In the genomic region with DNA sequence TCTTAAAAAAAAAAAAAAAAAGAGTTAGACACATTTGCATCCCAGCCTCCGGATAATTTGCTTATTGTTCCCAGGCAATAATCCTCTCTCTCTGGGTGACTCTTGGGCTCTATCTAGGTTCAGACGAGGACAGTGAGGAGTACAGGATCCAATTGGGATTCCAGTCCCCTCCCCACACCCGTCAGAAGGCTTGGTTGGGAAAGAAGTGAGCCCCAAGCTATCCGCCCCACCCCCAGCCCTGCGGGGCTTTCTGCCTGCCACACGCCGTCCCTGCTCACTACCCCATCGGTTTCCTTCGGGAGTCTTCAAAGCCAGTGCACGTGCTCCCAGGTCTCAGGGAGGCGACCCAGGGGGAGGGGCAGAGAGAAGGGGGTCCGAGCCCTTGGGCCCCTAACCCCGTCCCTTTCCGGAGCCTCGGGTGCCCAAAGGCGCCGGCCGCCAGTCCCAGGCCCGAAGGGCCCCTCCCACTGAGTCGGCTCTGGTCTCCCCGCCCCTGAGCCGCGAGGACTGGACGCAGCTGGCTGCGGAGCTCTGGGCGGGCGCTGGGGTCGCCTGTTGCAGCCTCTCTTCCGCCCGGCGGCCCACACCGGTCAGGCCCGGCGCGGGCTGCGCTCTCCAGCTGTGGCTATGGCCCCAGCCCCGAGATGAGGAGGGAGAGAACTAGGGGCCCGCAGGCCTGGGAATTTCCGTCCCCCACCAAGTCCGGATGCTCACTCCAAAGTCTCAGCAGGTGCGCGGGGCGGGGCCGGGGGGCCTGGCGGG, we compare ENCODE assay signal across 1 cellular context.
TF ChIP-seq lines count a peak whose summit lies in the region.

No MANE protein-coding gene starts in this region.

TF ChIP-seq in K562, 482 proteins besides CTCF, POLR2A, EP300 and RAD21 (continued from another document and continues in another):
- TF ChIP-seq KAT7 (CRISPR knock-in tag; IDR thresholded peaks at IDR 0.05; ENCODE audit: borderline replicate concordance) (peak; percentile 39; the same call in 1 of the 2 replicates), DACH1 (IDR thresholded peaks at IDR 0.05; ENCODE audit: partially characterized antibody) (peak; percentile 46), ZNF717 (CRISPR knock-in tag; IDR thresholded peaks at IDR 0.05) (no peak), MTA1 (IDR thresholded peaks at IDR 0.05; ENCODE audit: borderline replicate concordance) (no peak), PCBP1 (IDR thresholded peaks at IDR 0.05; ENCODE audit: low read depth, low read length, poor library complexity, severe bottlenecking) (peak; percentile 93), HDAC1 (IDR thresholded peaks at IDR 0.05) (peak in 1 of 2 experiments; percentile 61; a peak in 2 of 4 replicates), TAF1 (IDR thresholded peaks at IDR 0.05; ENCODE audit: control insufficient read depth, extremely low read depth, insufficient read depth, low read length, severe bottlenecking) (peak; percentile 48), TRIM24 (IDR thresholded peaks at IDR 0.05) (peak in 1 of 2 experiments; percentile 62; a peak in 1 of 4 replicates), BHLHE40 (IDR thresholded peaks at IDR 0.05; ENCODE audit: low read length) (0 out of 2 replicates have a peak, but pooled peaks have one; percentile 2), MYC (IDR thresholded peaks at IDR 0.05; ENCODE audit: low read depth, low read length) (peak; percentile 51), MYC (CRISPR knock-in tag; IDR thresholded peaks at IDR 0.05; ENCODE audit: borderline replicate concordance, low read depth) (peak; percentile 62; the same call in 1 of the 2 replicates), BCL6 (CRISPR knock-in tag; IDR thresholded peaks at IDR 0.05) (no peak), LEF1 (IDR thresholded peaks at IDR 0.05) (peak; percentile 66; the same call in 1 of the 2 replicates), PYGO2 (tag; IDR thresholded peaks at IDR 0.05) (no peak), CCNT2 (IDR thresholded peaks at IDR 0.05; ENCODE audit: borderline replicate concordance, extremely low read depth, insufficient read length, low read depth, low read length) (peak; percentile 91), CHD4 (IDR thresholded peaks at IDR 0.05; ENCODE audit: insufficient read depth, insufficient replicate concordance, low read depth, low read length, poor library complexity, severe bottlenecking) (no peak), GATA2 (CRISPR knock-in tag; IDR thresholded peaks at IDR 0.05) (no peak), XRCC5 (IDR thresholded peaks at IDR 0.05; ENCODE audit: low read depth, low read length) (peak; percentile 78; the same call in 1 of the 2 replicates), FIP1L1 (IDR thresholded peaks at IDR 0.05; ENCODE audit: low read depth, low read length, poor library complexity, severe bottlenecking) (peak; percentile 58), EGR1 (conservative IDR thresholded peaks at IDR 0.05) (no peak), POLR2AphosphoS2 (IDR thresholded peaks at IDR 0.05; ENCODE audit: low read length) (no peak), POLR2G (IDR thresholded peaks at IDR 0.05; ENCODE audit: low read depth, low read length) (peak; percentile 95), HSF4 (CRISPR knock-in tag; IDR thresholded peaks at IDR 0.05; ENCODE audit: borderline replicate concordance) (no peak), RB1 (IDR thresholded peaks at IDR 0.05; ENCODE audit: low read depth) (peak; percentile 74; the same call in 1 of the 2 replicates), ZNF263 (CRISPR knock-in tag; IDR thresholded peaks at IDR 0.05; ENCODE audit: borderline replicate concordance) (peak; percentile 28; the same call in 1 of the 2 replicates), PHF21A (IDR thresholded peaks at IDR 0.05; ENCODE audit: borderline replicate concordance, low read depth) (peak; percentile 61; the same call in 1 of the 2 replicates), NCOA1 (IDR thresholded peaks at IDR 0.05; ENCODE audit: low read depth) (peak; percentile 25; the same call in 1 of the 2 replicates), ZNF696 (CRISPR knock-in tag; conservative IDR thresholded peaks at IDR 0.05) (no peak), CBFA2T3 (IDR thresholded peaks at IDR 0.05) (peak; percentile 43; the same call in 1 of the 2 replicates), HNRNPLL (IDR thresholded peaks at IDR 0.05; ENCODE audit: low read depth, low read length, poor library complexity, severe bottlenecking) (peak; percentile 45), KLF10 (CRISPR knock-in tag; IDR thresholded peaks at IDR 0.05) (no peak), MYNN (IDR thresholded peaks at IDR 0.05) (0 out of 2 replicates have a peak, but pooled peaks have one; percentile 8), MYNN (CRISPR knock-in tag; IDR thresholded peaks at IDR 0.05) (no peak), ATF7 (IDR thresholded peaks at IDR 0.05) (peak; percentile 68)
- TF ChIP-seq, protein P1, sequence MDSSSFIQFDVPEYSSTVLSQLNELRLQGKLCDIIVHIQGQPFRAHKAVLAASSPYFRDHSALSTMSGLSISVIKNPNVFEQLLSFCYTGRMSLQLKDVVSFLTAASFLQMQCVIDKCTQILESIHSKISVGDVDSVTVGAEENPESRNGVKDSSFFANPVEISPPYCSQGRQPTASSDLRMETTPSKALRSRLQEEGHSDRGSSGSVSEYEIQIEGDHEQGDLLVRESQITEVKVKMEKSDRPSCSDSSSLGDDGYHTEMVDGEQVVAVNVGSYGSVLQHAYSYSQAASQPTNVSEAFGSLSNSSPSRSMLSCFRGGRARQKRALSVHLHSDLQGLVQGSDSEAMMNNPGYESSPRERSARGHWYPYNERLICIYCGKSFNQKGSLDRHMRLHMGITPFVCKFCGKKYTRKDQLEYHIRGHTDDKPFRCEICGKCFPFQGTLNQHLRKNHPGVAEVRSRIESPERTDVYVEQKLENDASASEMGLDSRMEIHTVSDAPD (CRISPR knock-in tag; IDR thresholded peaks at IDR 0.05): no peak
- TF ChIP-seq, protein P2, sequence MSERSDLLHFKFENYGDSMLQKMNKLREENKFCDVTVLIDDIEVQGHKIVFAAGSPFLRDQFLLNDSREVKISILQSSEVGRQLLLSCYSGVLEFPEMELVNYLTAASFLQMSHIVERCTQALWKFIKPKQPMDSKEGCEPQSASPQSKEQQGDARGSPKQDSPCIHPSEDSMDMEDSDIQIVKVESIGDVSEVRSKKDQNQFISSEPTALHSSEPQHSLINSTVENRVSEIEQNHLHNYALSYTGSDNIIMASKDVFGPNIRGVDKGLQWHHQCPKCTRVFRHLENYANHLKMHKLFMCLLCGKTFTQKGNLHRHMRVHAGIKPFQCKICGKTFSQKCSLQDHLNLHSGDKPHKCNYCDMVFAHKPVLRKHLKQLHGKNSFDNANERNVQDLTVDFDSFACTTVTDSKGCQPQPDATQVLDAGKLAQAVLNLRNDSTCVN (CRISPR knock-in tag; IDR thresholded peaks at IDR 0.05): 0 out of 2 replicates have a peak, but pooled peaks have one; percentile 61
- TF ChIP-seq, protein P3, sequence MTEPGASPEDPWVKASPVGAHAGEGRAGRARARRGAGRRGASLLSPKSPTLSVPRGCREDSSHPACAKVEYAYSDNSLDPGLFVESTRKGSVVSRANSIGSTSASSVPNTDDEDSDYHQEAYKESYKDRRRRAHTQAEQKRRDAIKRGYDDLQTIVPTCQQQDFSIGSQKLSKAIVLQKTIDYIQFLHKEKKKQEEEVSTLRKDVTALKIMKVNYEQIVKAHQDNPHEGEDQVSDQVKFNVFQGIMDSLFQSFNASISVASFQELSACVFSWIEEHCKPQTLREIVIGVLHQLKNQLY (CRISPR knock-in tag; conservative IDR thresholded peaks at IDR 0.05): no peak
- TF ChIP-seq, protein P4, sequence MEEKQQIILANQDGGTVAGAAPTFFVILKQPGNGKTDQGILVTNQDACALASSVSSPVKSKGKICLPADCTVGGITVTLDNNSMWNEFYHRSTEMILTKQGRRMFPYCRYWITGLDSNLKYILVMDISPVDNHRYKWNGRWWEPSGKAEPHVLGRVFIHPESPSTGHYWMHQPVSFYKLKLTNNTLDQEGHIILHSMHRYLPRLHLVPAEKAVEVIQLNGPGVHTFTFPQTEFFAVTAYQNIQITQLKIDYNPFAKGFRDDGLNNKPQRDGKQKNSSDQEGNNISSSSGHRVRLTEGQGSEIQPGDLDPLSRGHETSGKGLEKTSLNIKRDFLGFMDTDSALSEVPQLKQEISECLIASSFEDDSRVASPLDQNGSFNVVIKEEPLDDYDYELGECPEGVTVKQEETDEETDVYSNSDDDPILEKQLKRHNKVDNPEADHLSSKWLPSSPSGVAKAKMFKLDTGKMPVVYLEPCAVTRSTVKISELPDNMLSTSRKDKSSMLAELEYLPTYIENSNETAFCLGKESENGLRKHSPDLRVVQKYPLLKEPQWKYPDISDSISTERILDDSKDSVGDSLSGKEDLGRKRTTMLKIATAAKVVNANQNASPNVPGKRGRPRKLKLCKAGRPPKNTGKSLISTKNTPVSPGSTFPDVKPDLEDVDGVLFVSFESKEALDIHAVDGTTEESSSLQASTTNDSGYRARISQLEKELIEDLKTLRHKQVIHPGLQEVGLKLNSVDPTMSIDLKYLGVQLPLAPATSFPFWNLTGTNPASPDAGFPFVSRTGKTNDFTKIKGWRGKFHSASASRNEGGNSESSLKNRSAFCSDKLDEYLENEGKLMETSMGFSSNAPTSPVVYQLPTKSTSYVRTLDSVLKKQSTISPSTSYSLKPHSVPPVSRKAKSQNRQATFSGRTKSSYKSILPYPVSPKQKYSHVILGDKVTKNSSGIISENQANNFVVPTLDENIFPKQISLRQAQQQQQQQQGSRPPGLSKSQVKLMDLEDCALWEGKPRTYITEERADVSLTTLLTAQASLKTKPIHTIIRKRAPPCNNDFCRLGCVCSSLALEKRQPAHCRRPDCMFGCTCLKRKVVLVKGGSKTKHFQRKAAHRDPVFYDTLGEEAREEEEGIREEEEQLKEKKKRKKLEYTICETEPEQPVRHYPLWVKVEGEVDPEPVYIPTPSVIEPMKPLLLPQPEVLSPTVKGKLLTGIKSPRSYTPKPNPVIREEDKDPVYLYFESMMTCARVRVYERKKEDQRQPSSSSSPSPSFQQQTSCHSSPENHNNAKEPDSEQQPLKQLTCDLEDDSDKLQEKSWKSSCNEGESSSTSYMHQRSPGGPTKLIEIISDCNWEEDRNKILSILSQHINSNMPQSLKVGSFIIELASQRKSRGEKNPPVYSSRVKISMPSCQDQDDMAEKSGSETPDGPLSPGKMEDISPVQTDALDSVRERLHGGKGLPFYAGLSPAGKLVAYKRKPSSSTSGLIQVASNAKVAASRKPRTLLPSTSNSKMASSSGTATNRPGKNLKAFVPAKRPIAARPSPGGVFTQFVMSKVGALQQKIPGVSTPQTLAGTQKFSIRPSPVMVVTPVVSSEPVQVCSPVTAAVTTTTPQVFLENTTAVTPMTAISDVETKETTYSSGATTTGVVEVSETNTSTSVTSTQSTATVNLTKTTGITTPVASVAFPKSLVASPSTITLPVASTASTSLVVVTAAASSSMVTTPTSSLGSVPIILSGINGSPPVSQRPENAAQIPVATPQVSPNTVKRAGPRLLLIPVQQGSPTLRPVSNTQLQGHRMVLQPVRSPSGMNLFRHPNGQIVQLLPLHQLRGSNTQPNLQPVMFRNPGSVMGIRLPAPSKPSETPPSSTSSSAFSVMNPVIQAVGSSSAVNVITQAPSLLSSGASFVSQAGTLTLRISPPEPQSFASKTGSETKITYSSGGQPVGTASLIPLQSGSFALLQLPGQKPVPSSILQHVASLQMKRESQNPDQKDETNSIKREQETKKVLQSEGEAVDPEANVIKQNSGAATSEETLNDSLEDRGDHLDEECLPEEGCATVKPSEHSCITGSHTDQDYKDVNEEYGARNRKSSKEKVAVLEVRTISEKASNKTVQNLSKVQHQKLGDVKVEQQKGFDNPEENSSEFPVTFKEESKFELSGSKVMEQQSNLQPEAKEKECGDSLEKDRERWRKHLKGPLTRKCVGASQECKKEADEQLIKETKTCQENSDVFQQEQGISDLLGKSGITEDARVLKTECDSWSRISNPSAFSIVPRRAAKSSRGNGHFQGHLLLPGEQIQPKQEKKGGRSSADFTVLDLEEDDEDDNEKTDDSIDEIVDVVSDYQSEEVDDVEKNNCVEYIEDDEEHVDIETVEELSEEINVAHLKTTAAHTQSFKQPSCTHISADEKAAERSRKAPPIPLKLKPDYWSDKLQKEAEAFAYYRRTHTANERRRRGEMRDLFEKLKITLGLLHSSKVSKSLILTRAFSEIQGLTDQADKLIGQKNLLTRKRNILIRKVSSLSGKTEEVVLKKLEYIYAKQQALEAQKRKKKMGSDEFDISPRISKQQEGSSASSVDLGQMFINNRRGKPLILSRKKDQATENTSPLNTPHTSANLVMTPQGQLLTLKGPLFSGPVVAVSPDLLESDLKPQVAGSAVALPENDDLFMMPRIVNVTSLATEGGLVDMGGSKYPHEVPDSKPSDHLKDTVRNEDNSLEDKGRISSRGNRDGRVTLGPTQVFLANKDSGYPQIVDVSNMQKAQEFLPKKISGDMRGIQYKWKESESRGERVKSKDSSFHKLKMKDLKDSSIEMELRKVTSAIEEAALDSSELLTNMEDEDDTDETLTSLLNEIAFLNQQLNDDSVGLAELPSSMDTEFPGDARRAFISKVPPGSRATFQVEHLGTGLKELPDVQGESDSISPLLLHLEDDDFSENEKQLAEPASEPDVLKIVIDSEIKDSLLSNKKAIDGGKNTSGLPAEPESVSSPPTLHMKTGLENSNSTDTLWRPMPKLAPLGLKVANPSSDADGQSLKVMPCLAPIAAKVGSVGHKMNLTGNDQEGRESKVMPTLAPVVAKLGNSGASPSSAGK (IDR thresholded peaks at IDR 0.05): peak; percentile 92
- TF ChIP-seq, protein P5, sequence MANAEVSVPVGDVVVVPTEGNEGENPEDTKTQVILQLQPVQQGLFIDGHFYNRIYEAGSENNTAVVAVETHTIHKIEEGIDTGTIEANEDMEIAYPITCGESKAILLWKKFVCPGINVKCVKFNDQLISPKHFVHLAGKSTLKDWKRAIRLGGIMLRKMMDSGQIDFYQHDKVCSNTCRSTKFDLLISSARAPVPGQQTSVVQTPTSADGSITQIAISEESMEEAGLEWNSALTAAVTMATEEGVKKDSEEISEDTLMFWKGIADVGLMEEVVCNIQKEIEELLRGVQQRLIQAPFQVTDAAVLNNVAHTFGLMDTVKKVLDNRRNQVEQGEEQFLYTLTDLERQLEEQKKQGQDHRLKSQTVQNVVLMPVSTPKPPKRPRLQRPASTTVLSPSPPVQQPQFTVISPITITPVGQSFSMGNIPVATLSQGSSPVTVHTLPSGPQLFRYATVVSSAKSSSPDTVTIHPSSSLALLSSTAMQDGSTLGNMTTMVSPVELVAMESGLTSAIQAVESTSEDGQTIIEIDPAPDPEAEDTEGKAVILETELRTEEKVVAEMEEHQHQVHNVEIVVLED (CRISPR knock-in tag; IDR thresholded peaks at IDR 0.05): no peak
- TF ChIP-seq, protein P6, sequence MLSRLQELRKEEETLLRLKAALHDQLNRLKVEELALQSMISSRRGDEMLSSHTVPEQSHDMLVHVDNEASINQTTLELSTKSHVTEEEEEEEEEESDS (CRISPR knock-in tag; IDR thresholded peaks at IDR 0.05): no peak
- TF ChIP-seq, protein P7, sequence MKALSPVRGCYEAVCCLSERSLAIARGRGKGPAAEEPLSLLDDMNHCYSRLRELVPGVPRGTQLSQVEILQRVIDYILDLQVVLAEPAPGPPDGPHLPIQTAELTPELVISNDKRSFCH (CRISPR knock-in tag; IDR thresholded peaks at IDR 0.05): no peak
- TF ChIP-seq, protein P7 (tag; IDR thresholded peaks at IDR 0.05): 0 out of 2 replicates have a peak, but pooled peaks have one; percentile 42
